In the genomic region with DNA sequence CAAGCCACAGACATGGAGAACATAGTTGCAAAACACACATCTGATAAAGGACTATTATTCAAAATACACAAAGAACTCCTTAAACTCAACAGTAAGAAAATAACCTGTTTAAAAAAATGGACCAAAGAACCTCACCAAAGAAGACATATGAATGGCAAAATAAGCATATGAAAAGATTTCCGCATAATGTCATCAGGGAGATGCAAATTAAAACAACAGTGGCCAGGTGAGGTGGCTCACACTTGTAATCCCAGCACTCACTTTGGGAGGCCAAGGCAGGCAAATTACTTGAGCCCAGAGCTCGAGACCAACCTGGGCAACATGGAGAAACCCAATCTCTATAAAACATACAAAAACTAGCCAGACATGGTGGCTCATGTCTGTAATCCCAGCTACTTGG, we compare ENCODE assay signal across 1 cellular context.
TF ChIP-seq lines count a peak whose summit lies in the region.

No MANE protein-coding gene starts in this region.

TF ChIP-seq in H1, 55 proteins besides CTCF, POLR2A, EP300 and RAD21:
- TF ChIP-seq CHD7 (IDR thresholded peaks at IDR 0.05; ENCODE audit: insufficient replicate concordance, low read length) = peak; percentile 36
- TF ChIP-seq HDAC6 (IDR thresholded peaks at IDR 0.05; ENCODE audit: low read depth, low read length) = no peak
